In the genomic region with DNA sequence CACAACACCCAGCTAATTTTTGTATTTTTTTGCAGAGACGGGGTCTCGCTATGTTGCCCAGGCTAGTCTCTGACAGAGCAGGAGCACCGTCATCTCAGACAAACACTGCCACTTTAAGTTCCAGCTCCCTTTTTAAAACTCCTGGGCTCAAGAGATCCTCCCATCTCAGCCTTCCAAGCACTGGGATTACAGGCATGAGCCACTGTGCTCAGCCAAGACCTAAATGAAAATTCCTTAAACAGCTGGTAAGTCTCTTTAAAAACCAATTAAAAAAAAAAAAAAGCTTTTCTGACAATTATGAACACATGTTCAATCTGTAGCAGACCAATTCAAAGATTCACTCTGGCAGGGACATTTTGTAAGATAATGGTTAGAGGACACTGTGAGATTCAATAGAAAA, we compare ENCODE assay signal across 17 cellular contexts.
DNase-seq lines count a peak whose midpoint lies in the region; FAIRE-seq and TF ChIP-seq lines count a peak whose summit lies in the region.
"Had no signal": no experiment of that assay in that cellular context is flagged by ENCODE, and none has a peak within 500 bp of the region (broad histone marks: within the 10 kb centered on the region; RNA-seq: fewer than 3 reads in every experiment).

No MANE protein-coding gene starts in this region.

- H3K27me3 ChIP-seq in astrocyte (ENCODE audit: insufficient read depth, low read length), result no peaks in the 10 kb centered on the region

- H3K27ac Mint-ChIP-seq in astrocyte (ENCODE audit: unreplicated experiment) (peak overlapping the region; percentile 34), nephron progenitor cell (peak overlapping the region; percentile 16)
- H3K27ac Mint-ChIP-seq: CD8-positive, alpha-beta T cell had no signal

- H4K20me1 ChIP-seq in astrocyte (ENCODE audit: insufficient read depth, low read length), result no peaks in the 10 kb centered on the region

- DNase-seq in GM04504 (ENCODE audit: low read depth) (peak; percentile 14), LHCN-M2 (ENCODE audit: low read depth) (peak; percentile 34), astrocyte (ENCODE audit: low read depth) (no peak), nephron progenitor cell (no peak), NCI-H1930 (lab: John Stamatoyannopoulos, UW) (no peak), superior temporal gyrus (ENCODE audit: extremely low spot score) (no peak), hippocampal formation (lab: John Stamatoyannopoulos, UW) (no peak)
- DNase-seq: CD8-positive, alpha-beta T cell; GF-D8; NCI-H1048; NCI-H1436 treated with DMSO at 0.1 percent for 48 hours; NCI-H345; NCI-H748 treated with DMSO at 0.1 percent for 48 hours; T-helper 1 cell had no signal

- H3K79me2 ChIP-seq in astrocyte (ENCODE audit: insufficient read depth, low read length), result no peaks in the 10 kb centered on the region

- FAIRE-seq in astrocyte (lab: Jason Lieb, UNC), result no peak
- FAIRE-seq: D721Med, H1 had no signal

- H3K9me3 Mint-ChIP-seq in astrocyte (ENCODE audit: unreplicated experiment) (no peaks in the 10 kb centered on the region), nephron progenitor cell (no peaks in the 10 kb centered on the region)
- H3K9me3 Mint-ChIP-seq: CD8-positive, alpha-beta T cell had no signal

- no peak overlapping the region for H3K27ac ChIP-seq in astrocyte (ENCODE audit: low read depth, low read length)

- H3K36me3 Mint-ChIP-seq in astrocyte (ENCODE audit: low read depth, unreplicated experiment) (peaks cover 4% of the 10 kb centered on the region), nephron progenitor cell (ENCODE audit: low read depth) (peaks cover 36% of the 10 kb centered on the region)

- H3K4me3 Mint-ChIP-seq in astrocyte (ENCODE audit: unreplicated experiment) (no peak overlapping the region), nephron progenitor cell (no peak overlapping the region)
- H3K4me3 Mint-ChIP-seq: CD8-positive, alpha-beta T cell had no signal

- H2AFZ ChIP-seq in astrocyte (ENCODE audit: low read depth, low read length), result no peak overlapping the region

- no peak for TF ChIP-seq CTCF in astrocyte (IDR thresholded peaks at IDR 0.05; ENCODE audit: insufficient read depth, low read depth, low read length)
- no peak for TF ChIP-seq CTCF in nephron progenitor cell (IDR thresholded peaks at IDR 0.05)

- no peak overlapping the region for H3K4me2 ChIP-seq in astrocyte (ENCODE audit: low read length)
- H3K4me2 ChIP-seq: KMS-11 had no signal

- no peaks in the 10 kb centered on the region for H3K9me3 ChIP-seq in astrocyte (ENCODE audit: insufficient read depth, low read depth, low read length)

- H3K36me3 ChIP-seq in astrocyte (ENCODE audit: insufficient read depth, low read length), result peaks cover 13% of the 10 kb centered on the region

- H3K27me3 Mint-ChIP-seq in astrocyte (ENCODE audit: low read depth, unreplicated experiment) (no peaks in the 10 kb centered on the region), nephron progenitor cell (ENCODE audit: low read depth, poor library complexity) (no peaks in the 10 kb centered on the region)

- H3K4me1 Mint-ChIP-seq in astrocyte (ENCODE audit: low read depth, unreplicated experiment) (peaks cover 11% of the 10 kb centered on the region), nephron progenitor cell (peaks cover 4% of the 10 kb centered on the region)

- no peak overlapping the region for H3K9ac ChIP-seq in astrocyte (ENCODE audit: low read length)
- H3K9ac ChIP-seq: KMS-11 had no signal

- peaks cover 8% of the 10 kb centered on the region for H3K4me1 ChIP-seq in astrocyte (ENCODE audit: insufficient read depth, low read length)

- no peak overlapping the region for H3K4me3 ChIP-seq in astrocyte (ENCODE audit: insufficient read depth, low read depth, low read length)

Comparison
In these comparisons a context has a peak if more than half of its experiments do, and no peak if none do; other contexts are left out.
1. DNase-seq: peak in GM04504 (single experiment) and LHCN-M2 (single experiment); none in astrocyte (single experiment), nephron progenitor cell (single experiment), NCI-H1930 (0 of 2), superior temporal gyrus (single experiment) and hippocampal formation (0 of 2).